36 cellular contexts compared by ENCODE assay signal in the genomic region with DNA sequence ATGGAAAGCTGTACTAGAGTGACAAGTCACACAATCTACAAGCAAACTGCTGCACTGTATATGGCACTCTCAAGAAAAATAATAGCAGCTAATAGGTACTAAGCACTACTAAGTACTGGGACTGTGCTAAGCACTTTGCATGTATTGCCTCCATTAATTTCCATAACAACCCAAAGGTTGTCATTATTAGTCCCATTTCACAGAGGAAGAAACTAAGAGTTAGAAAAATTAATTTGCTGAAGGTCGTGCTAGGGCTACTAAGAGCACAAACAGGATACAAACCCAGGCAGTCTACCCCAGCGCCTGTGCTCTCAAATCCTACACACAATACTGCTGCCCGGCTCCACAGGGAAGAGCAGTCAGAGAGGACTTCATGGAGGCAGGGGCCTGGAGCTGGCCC. TPM values are rescaled to one million over a fixed set of nuclear protein-coding genes. Genes with fewer than 3 reads are reported as not detected.
DNase-seq lines count a peak whose midpoint lies in the region; ATAC-seq and TF ChIP-seq lines count a peak whose summit lies in the region.
"Had no signal": no experiment of that assay in that cellular context is flagged by ENCODE, and none has a peak within 500 bp of the region (broad histone marks: within the 10 kb centered on the region; RNA-seq: fewer than 3 reads in every experiment).

No MANE protein-coding gene starts in this region.

- peak overlapping the region in 7 of 8 donors; percentile 21 to 95 (median 77) for H3K27ac Mint-ChIP-seq in CD8-positive, alpha-beta memory T cell
- H3K27ac Mint-ChIP-seq in brain = peak overlapping the region in 4 of 5 experiments; percentile 21 to 97 (median 54)
- peak overlapping the region; percentile 92 to 99 (median 98) for H3K27ac Mint-ChIP-seq in immature natural killer cell
- H3K27ac Mint-ChIP-seq: activated naive CD4-positive, alpha-beta T cell treated with anti-CD3 and anti-CD28 coated beads for 36 hours; type B pancreatic cell had no signal

- H3K4me3 ChIP-seq in CD8-positive, alpha-beta memory T cell (ENCODE audit: low read length) = no peak overlapping the region
- H3K4me3 ChIP-seq in sigmoid colon = no peak overlapping the region
- H3K4me3 ChIP-seq: colonic mucosa, hepatocyte, skin epidermis, stomach had no signal

- H3K27me3 ChIP-seq in CD8-positive, alpha-beta memory T cell (ENCODE audit: insufficient read depth, low read length, poor library complexity, severe bottlenecking) = no peaks in the 10 kb centered on the region
- H3K27me3 ChIP-seq in sigmoid colon = no peaks in the 10 kb centered on the region
- H3K27me3 ChIP-seq: colonic mucosa, hepatocyte, stomach had no signal

- TF ChIP-seq POLR2A in sigmoid colon (IDR thresholded peaks at IDR 0.05) = no peak

- TF ChIP-seq CTCF in brain (conservative IDR thresholded peaks at IDR 0.05) (no peak), sigmoid colon (IDR thresholded peaks at IDR 0.05) (no peak)

- H3K27ac ChIP-seq in CD8-positive, alpha-beta memory T cell (ENCODE audit: low read depth, low read length) = no peak overlapping the region
- peak overlapping the region; percentile 80 to 91 (median 83) for H3K27ac ChIP-seq in sigmoid colon
- H3K27ac ChIP-seq: 22Rv1, C4-2B, VCaP had no signal

- H3K36me3 Mint-ChIP-seq in CD8-positive, alpha-beta memory T cell = peaks cover 0 to 1% (median 0%) of the 10 kb centered on the region in 3 donors
- H3K36me3 Mint-ChIP-seq in brain (peaks cover 7% of the 10 kb centered on the region), immature natural killer cell (peaks cover 0 to 5% (median 0%) of the 10 kb centered on the region in 3 donors)
- H3K36me3 Mint-ChIP-seq: naive thymus-derived CD4-positive, alpha-beta T cell; type B pancreatic cell had no signal

- ATAC-seq in GM21360 (IDR thresholded peaks at IDR 0.05; ENCODE audit: unreplicated experiment) (no peak), GM18511 (IDR thresholded peaks at IDR 0.05; ENCODE audit: unreplicated experiment) (no peak)
- ATAC-seq: activated T-cell treated with anti-CD3 and anti-CD28 coated beads, Interleukin-2, amount 50 U/mL, for 4 hours; esophagus mucosa; left lobe of liver; naive thymus-derived CD4-positive, alpha-beta T cell; SK-N-SH treated with all-trans-retinoic acid at 6 μM for 48 hours had no signal

- DNase-seq in CD8-positive, alpha-beta memory T cell = no peak
- no peak for DNase-seq in immature natural killer cell
- no peak for DNase-seq in sigmoid colon
- no peak for DNase-seq in NCI-H1417 treated with DMSO at 0.1 percent for 48 hours (lab: John Stamatoyannopoulos, UW)
- DNase-seq in NCI-H1048 (lab: John Stamatoyannopoulos, UW) = no peak
- DNase-seq: activated CD4-positive, alpha-beta T cell treated with anti-CD3 and anti-CD28 coated beads, Interleukin-2, amount 10 ng/mL, durations not matched to agents 24 days and 14 days; activated naive CD4-positive, alpha-beta T cell treated with anti-CD3 and anti-CD28 coated beads for 36 hours; activated T-cell treated with anti-CD3 and anti-CD28 coated beads, Interleukin-2, amount 50 U/mL, for 4 hours; amniotic stem cell; colonic mucosa; DMS79 treated with DMSO at 0.1 percent for 48 hours; effector memory CD4-positive, alpha-beta T cell; foreskin melanocyte; GF-D8; HCEC 1CT; naive thymus-derived CD4-positive, alpha-beta T cell; NCI-H2029 treated with DMSO at 0.1 percent for 48 hours; NCI-H226; NCI-H748 treated with DMSO at 0.1 percent for 48 hours; occipital lobe; stimulated activated CD4-positive, alpha-beta T cell treated with anti-CD3 and anti-CD28 coated beads, Interleukin-1b, Interleukin-23, amount 100 ng/mL, for 48 hours; stimulated activated CD8-positive, alpha-beta memory T cell treated with anti-CD3 and anti-CD28 coated beads, Interleukin-4, amount 100 ng/mL, for 48 hours; stomach had no signal

- no peak overlapping the region for H3K4me3 Mint-ChIP-seq in CD8-positive, alpha-beta memory T cell
- H3K4me3 Mint-ChIP-seq in brain (no peak overlapping the region), immature natural killer cell (peak overlapping the region; percentile 46 to 93 (median 85))
- H3K4me3 Mint-ChIP-seq: activated CD4-positive, alpha-beta T cell treated with anti-CD3 and anti-CD28 coated beads, Interleukin-2, amount 10 ng/mL, durations not matched to agents 24 days and 14 days; activated naive CD4-positive, alpha-beta T cell treated with anti-CD3 and anti-CD28 coated beads for 36 hours; activated T-cell treated with anti-CD3 and anti-CD28 coated beads, Interleukin-2, amount 50 U/mL, for 4 hours; T-helper 2 cell treated with Interferon-gamma antibody and Interleukin-4, amounts not matched to agents 5 μg/mL and 100 μg/mL, for 36 hours; type B pancreatic cell had no signal

- POLR2A ChIA-PET in CD8-positive, alpha-beta memory T cell (lab: Charles Lee) = no interaction called here

- H3K9me3 ChIP-seq in CD8-positive, alpha-beta memory T cell (ENCODE audit: low read length) = no peaks in the 10 kb centered on the region
- no peaks in the 10 kb centered on the region for H3K9me3 ChIP-seq in sigmoid colon
- H3K9me3 ChIP-seq: colonic mucosa, stomach had no signal

- intact Hi-C loops in sigmoid colon (cut with DNase I) = loop anchor here (10.0 kb wide), 1 partner anchor 100 kb away; no protein-coding TSS in a partner anchor

- peaks cover 36 to 42% (median 37%) of the 10 kb centered on the region in 3 donors for H3K4me1 Mint-ChIP-seq in CD8-positive, alpha-beta memory T cell
- peaks cover 75% of the 10 kb centered on the region for H3K4me1 Mint-ChIP-seq in brain
- H3K4me1 Mint-ChIP-seq in immature natural killer cell = peaks cover 94% of the 10 kb centered on the region in 2 donors

- WGBS in sigmoid colon, 2 donors = 92 to 97% methylated on average over 3 of the region's 3 CpGs

- peaks cover 0 to 1% of the 10 kb centered on the region in 2 donors for H3K27me3 Mint-ChIP-seq in CD8-positive, alpha-beta memory T cell
- H3K27me3 Mint-ChIP-seq in brain (no peaks in the 10 kb centered on the region), immature natural killer cell (ENCODE audit: low read depth in 3 of 3) (peaks cover 16 to 20% (median 18%) of the 10 kb centered on the region in 3 donors)
- H3K27me3 Mint-ChIP-seq: activated CD4-positive, alpha-beta T cell treated with anti-CD3 and anti-CD28 coated beads, Interleukin-2, amount 10 ng/mL, durations not matched to agents 24 days and 14 days; type B pancreatic cell had no signal

- CTCF ChIA-PET in CD8-positive, alpha-beta memory T cell (lab: Charles Lee) = interaction anchor here (1.0 to 1.3 kb wide), 2 partner anchors 36 to 155 kb away, joined by 3 read pairs; no protein-coding TSS in a partner anchor

- no peaks in the 10 kb centered on the region for H3K36me3 ChIP-seq in CD8-positive, alpha-beta memory T cell (ENCODE audit: insufficient read depth, low read length)
- no peaks in the 10 kb centered on the region for H3K36me3 ChIP-seq in sigmoid colon
- H3K36me3 ChIP-seq: colonic mucosa, stomach had no signal

- no peaks in the 10 kb centered on the region for H3K9me3 Mint-ChIP-seq in CD8-positive, alpha-beta memory T cell
- H3K9me3 Mint-ChIP-seq in brain (no peaks in the 10 kb centered on the region), immature natural killer cell (no peaks in the 10 kb centered on the region)
- H3K9me3 Mint-ChIP-seq: activated CD4-positive, alpha-beta T cell treated with anti-CD3 and anti-CD28 coated beads, Interleukin-2, amount 10 ng/mL, durations not matched to agents 24 days and 14 days; activated naive CD4-positive, alpha-beta T cell treated with anti-CD3 and anti-CD28 coated beads for 36 hours; activated T-cell treated with anti-CD3 and anti-CD28 coated beads, Interleukin-2, amount 50 U/mL, for 4 hours; T-helper 2 cell treated with Interferon-gamma antibody and Interleukin-4, amounts not matched to agents 5 μg/mL and 100 μg/mL, for 36 hours; type B pancreatic cell had no signal

- TF ChIP-seq EP300 in sigmoid colon (IDR thresholded peaks at IDR 0.05) = no peak

- peaks cover 32% of the 10 kb centered on the region for H3K4me1 ChIP-seq in CD8-positive, alpha-beta memory T cell (ENCODE audit: insufficient read depth, low read length)
- H3K4me1 ChIP-seq in sigmoid colon = peaks cover 0 to 86% (median 77%) of the 10 kb centered on the region in 4 donors
- H3K4me1 ChIP-seq: colonic mucosa had no signal

RNA-seq across cellular contexts. Expression of gene DLG5, which starts 51.7 kb away (rescaled TPM):
- total RNA-seq in CD8-positive, alpha-beta memory T cell = 1 to 10 TPM; 1.7 to 2.1 TPM
- 1.1 TPM for polyA plus RNA-seq in CD8-positive, alpha-beta memory T cell
- polyA plus RNA-seq in brain (ENCODE audit: insufficient read depth, low read depth, low replicate concordance) (20.7 TPM), immature natural killer cell (1 to 10 TPM; 1.6 to 3.7 (median 1.9) TPM), sigmoid colon (10 to 100 TPM in 1 of 3 donors, 1 to 10 TPM in 2; 6.0 to 20.3 (median 7.2) TPM)
- total RNA-seq in sigmoid colon = 10 to 100 TPM; 41.0 to 78.1 (median 49.4) TPM
- polyA plus RNA-seq: naive thymus-derived CD4-positive, alpha-beta T cell had no signal

Comparison
In these comparisons a context has a peak if more than half of its experiments do, and no peak if none do; other contexts are left out.
1. H3K4me3 Mint-ChIP-seq: peak in immature natural killer cell (5 of 5); none in CD8-positive, alpha-beta memory T cell (0 of 7) and brain (0 of 5).
2. Peak in every context shown above with its lines, with median percentiles within 50 percentile points of each other: H3K27ac Mint-ChIP-seq.